ENCODE assay signal across 1 cellular context in genomic region chr5:132227485-132228240, GRCh38.
A peak's percentile ranks its signal among the peaks of the same experiment; 100 is the strongest.
TF ChIP-seq lines count a peak whose summit lies in the region.

Gene P4HA2 (minus strand): TSS chr5:132227853. CDS start chr5:132218626, 9,227 bp downstream.

TF ChIP-seq in HepG2, 621 proteins besides CTCF, POLR2A, EP300 and RAD21 (continued from another document and continues in another):
- TF ChIP-seq, protein P1, sequence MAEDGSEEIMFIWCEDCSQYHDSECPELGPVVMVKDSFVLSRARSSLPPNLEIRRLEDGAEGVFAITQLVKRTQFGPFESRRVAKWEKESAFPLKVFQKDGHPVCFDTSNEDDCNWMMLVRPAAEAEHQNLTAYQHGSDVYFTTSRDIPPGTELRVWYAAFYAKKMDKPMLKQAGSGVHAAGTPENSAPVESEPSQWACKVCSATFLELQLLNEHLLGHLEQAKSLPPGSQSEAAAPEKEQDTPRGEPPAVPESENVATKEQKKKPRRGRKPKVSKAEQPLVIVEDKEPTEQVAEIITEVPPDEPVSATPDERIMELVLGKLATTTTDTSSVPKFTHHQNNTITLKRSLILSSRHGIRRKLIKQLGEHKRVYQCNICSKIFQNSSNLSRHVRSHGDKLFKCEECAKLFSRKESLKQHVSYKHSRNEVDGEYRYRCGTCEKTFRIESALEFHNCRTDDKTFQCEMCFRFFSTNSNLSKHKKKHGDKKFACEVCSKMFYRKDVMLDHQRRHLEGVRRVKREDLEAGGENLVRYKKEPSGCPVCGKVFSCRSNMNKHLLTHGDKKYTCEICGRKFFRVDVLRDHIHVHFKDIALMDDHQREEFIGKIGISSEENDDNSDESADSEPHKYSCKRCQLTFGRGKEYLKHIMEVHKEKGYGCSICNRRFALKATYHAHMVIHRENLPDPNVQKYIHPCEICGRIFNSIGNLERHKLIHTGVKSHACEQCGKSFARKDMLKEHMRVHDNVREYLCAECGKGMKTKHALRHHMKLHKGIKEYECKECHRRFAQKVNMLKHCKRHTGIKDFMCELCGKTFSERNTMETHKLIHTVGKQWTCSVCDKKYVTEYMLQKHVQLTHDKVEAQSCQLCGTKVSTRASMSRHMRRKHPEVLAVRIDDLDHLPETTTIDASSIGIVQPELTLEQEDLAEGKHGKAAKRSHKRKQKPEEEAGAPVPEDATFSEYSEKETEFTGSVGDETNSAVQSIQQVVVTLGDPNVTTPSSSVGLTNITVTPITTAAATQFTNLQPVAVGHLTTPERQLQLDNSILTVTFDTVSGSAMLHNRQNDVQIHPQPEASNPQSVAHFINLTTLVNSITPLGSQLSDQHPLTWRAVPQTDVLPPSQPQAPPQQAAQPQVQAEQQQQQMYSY (CRISPR knock-in tag; IDR thresholded peaks at IDR 0.05), result no peak
- TF ChIP-seq ZNF766 (CRISPR knock-in tag; IDR thresholded peaks at IDR 0.05; ENCODE audit: borderline replicate concordance) (peak; percentile 60; the same call in 1 of the 2 replicates), ZNF589 (CRISPR knock-in tag; conservative IDR thresholded peaks at IDR 0.05) (no peak; the same call in 1 of the 2 replicates), NFE2L1 (CRISPR knock-in tag; IDR thresholded peaks at IDR 0.05; ENCODE audit: borderline replicate concordance) (no peak), ZBTB10 (CRISPR knock-in tag; IDR thresholded peaks at IDR 0.05; ENCODE audit: borderline replicate concordance) (no peak), ZFP90 (CRISPR knock-in tag; IDR thresholded peaks at IDR 0.05; ENCODE audit: borderline replicate concordance) (no peak; the same call in 1 of the 2 replicates), RARA (CRISPR knock-in tag; IDR thresholded peaks at IDR 0.05) (no peak), MTA1 (CRISPR knock-in tag; IDR thresholded peaks at IDR 0.05; ENCODE audit: borderline replicate concordance) (no peak; the same call in 1 of the 2 replicates), KLF12 (CRISPR knock-in tag; IDR thresholded peaks at IDR 0.05; ENCODE audit: borderline replicate concordance) (peak; percentile 38; the same call in 1 of the 2 replicates), CEBPZ (IDR thresholded peaks at IDR 0.05; ENCODE audit: low read length) (no peak), ZNF572 (CRISPR knock-in tag; IDR thresholded peaks at IDR 0.05) (no peak), ZNF496 (CRISPR knock-in tag; IDR thresholded peaks at IDR 0.05; ENCODE audit: insufficient replicate concordance) (no peak), FOXJ3 (CRISPR knock-in tag; IDR thresholded peaks at IDR 0.05; ENCODE audit: borderline replicate concordance) (no peak), ZNF747 (CRISPR knock-in tag; IDR thresholded peaks at IDR 0.05; ENCODE audit: borderline replicate concordance) (no peak), TCF7 (IDR thresholded peaks at IDR 0.05; ENCODE audit: low read depth) (no peak), ZFP82 (CRISPR knock-in tag; IDR thresholded peaks at IDR 0.05; ENCODE audit: borderline replicate concordance) (no peak; the same call in 1 of the 2 replicates), SALL2 (CRISPR knock-in tag; IDR thresholded peaks at IDR 0.05) (0 out of 2 replicates have a peak, but pooled peaks have one; percentile 44), ZNF280B (CRISPR knock-in tag; IDR thresholded peaks at IDR 0.05; ENCODE audit: borderline replicate concordance) (no peak), MEIS1 (CRISPR knock-in tag; IDR thresholded peaks at IDR 0.05; ENCODE audit: borderline replicate concordance) (0 out of 2 replicates have a peak, but pooled peaks have one; percentile 24), ZFAT (CRISPR knock-in tag; conservative IDR thresholded peaks at IDR 0.05) (no peak), ZNF367 (CRISPR knock-in tag; IDR thresholded peaks at IDR 0.05; ENCODE audit: borderline replicate concordance) (no peak; the same call in 1 of the 2 replicates), ZSCAN25 (CRISPR knock-in tag; IDR thresholded peaks at IDR 0.05) (peak; percentile 74), ZNF7 (CRISPR knock-in tag; IDR thresholded peaks at IDR 0.05) (no peak), THYN1 (CRISPR knock-in tag; IDR thresholded peaks at IDR 0.05; ENCODE audit: borderline replicate concordance, low read depth) (no peak), STAT6 (CRISPR knock-in tag; IDR thresholded peaks at IDR 0.05; ENCODE audit: borderline replicate concordance) (no peak), HHEX (CRISPR knock-in tag; IDR thresholded peaks at IDR 0.05) (no peak), ELF4 (CRISPR knock-in tag; IDR thresholded peaks at IDR 0.05; ENCODE audit: borderline replicate concordance) (no peak; the same call in 1 of the 2 replicates), ZNF550 (CRISPR knock-in tag; IDR thresholded peaks at IDR 0.05; ENCODE audit: borderline replicate concordance) (no peak), RFX1 (IDR thresholded peaks at IDR 0.05) (no peak), SMC3 (IDR thresholded peaks at IDR 0.05; ENCODE audit: low read length) (no peak), POLR2G (IDR thresholded peaks at IDR 0.05; ENCODE audit: low read depth, low read length) (peak; percentile 92), ARNT (IDR thresholded peaks at IDR 0.05) (no peak), BATF2 (CRISPR knock-in tag; IDR thresholded peaks at IDR 0.05) (peak; percentile 59; the same call in 1 of the 2 replicates), SOX6 (IDR thresholded peaks at IDR 0.05) (no peak), SOX6 (CRISPR knock-in tag; IDR thresholded peaks at IDR 0.05) (no peak), MATR3 (CRISPR knock-in tag; IDR thresholded peaks at IDR 0.05) (no peak), ZNF484 (CRISPR knock-in tag; IDR thresholded peaks at IDR 0.05; ENCODE audit: borderline replicate concordance, low read depth) (no peak)
- TF ChIP-seq, protein P2, sequence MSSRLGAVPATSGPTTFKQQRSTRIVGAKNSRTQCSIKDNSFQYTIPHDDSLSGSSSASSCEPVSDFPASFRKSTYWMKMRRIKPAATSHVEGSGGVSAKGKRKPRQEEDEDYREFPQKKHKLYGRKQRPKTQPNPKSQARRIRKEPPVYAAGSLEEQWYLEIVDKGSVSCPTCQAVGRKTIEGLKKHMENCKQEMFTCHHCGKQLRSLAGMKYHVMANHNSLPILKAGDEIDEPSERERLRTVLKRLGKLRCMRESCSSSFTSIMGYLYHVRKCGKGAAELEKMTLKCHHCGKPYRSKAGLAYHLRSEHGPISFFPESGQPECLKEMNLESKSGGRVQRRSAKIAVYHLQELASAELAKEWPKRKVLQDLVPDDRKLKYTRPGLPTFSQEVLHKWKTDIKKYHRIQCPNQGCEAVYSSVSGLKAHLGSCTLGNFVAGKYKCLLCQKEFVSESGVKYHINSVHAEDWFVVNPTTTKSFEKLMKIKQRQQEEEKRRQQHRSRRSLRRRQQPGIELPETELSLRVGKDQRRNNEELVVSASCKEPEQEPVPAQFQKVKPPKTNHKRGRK (CRISPR knock-in tag; IDR thresholded peaks at IDR 0.05), result no peak
- TF ChIP-seq, protein P3, sequence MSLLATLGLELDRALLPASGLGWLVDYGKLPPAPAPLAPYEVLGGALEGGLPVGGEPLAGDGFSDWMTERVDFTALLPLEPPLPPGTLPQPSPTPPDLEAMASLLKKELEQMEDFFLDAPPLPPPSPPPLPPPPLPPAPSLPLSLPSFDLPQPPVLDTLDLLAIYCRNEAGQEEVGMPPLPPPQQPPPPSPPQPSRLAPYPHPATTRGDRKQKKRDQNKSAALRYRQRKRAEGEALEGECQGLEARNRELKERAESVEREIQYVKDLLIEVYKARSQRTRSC (CRISPR knock-in tag; IDR thresholded peaks at IDR 0.05; ENCODE audit: low read depth), result no peak; the same call in 1 of the 2 replicates
- TF ChIP-seq, protein P4, sequence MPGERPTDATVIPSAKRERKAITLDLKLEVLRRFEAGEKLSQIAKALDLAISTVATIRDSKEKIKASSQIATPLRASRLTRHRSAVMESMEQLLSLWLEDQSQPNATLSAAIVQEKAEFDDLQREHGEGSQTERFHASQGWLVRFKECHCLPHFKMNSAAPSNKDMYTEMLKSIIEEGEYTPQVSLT (CRISPR knock-in tag; IDR thresholded peaks at IDR 0.05; ENCODE audit: borderline replicate concordance, low read depth), result no peak; the same call in 1 of the 2 replicates
